19 cellular contexts compared by ENCODE assay signal in genomic region chr16:29714396-29714795, GRCh38. TPM values are rescaled to one million over a fixed set of nuclear protein-coding genes. Genes with fewer than 3 reads are reported as not detected.
"Had no signal": no experiment of that assay in that cellular context is flagged by ENCODE, and none has a peak within 500 bp of the region (broad histone marks: within the 10 kb centered on the region; RNA-seq: fewer than 3 reads in every experiment).

No MANE protein-coding gene starts in this region.

- H3K4me3 Mint-ChIP-seq: naive thymus-derived CD4-positive, alpha-beta T cell; nephron progenitor cell had no signal

- H3K27me3 ChIP-seq: dorsolateral prefrontal cortex, hepatocyte, tibial artery, upper lobe of left lung, uterus had no signal

- H3K9me3 Mint-ChIP-seq: naive thymus-derived CD4-positive, alpha-beta T cell had no signal

- H3K4me1 ChIP-seq: psoas muscle, tibial artery, uterus had no signal

- H3K4me3 ChIP-seq: dorsolateral prefrontal cortex, hepatocyte, psoas muscle, skin epidermis, tibial artery, upper lobe of left lung, uterus had no signal

- H3K27ac ChIP-seq: dorsolateral prefrontal cortex, hepatocyte, psoas muscle, skin epidermis, tibial artery, upper lobe of left lung, uterus had no signal

- H3K27ac Mint-ChIP-seq: naive thymus-derived CD4-positive, alpha-beta T cell; nephron progenitor cell had no signal

- ATAC-seq: left lobe of liver; naive thymus-derived CD4-positive, alpha-beta T cell; psoas muscle; sciatic nerve had no signal

- H3K36me3 ChIP-seq: tibial artery, upper lobe of left lung, uterus had no signal

- H3K79me2 ChIP-seq: hepatocyte had no signal

- H3K4me2 ChIP-seq: hepatocyte had no signal

- DNase-seq: cortex of kidney; dorsolateral prefrontal cortex; effector CD8-positive, alpha-beta T cell; foreskin melanocyte; head of caudate nucleus; mammary epithelial cell; naive thymus-derived CD4-positive, alpha-beta T cell; nephron progenitor cell; psoas muscle; stimulated activated CD4-positive, alpha-beta T cell treated with anti-CD3 and anti-CD28 coated beads, Interleukin-2, amount 100 ng/mL, for 24 hours; stimulated activated naive CD4-positive, alpha-beta T cell treated with Interleukin-2 at 50 U/mL for 16 hours; tibial artery; upper lobe of left lung; uterus had no signal

- H2AFZ ChIP-seq: hepatocyte had no signal

- H3K9me3 ChIP-seq: psoas muscle, tibial artery, upper lobe of left lung, uterus had no signal

- H3K36me3 Mint-ChIP-seq: naive thymus-derived CD4-positive, alpha-beta T cell had no signal

RNA-seq across cellular contexts. Expression of gene C16orf54, which starts 31.4 kb away (rescaled TPM):
- total RNA-seq: mammary epithelial cell, temporal lobe had no signal

RNA-seq across cellular contexts. Expression of gene SPN, which starts 51.3 kb away (rescaled TPM):
- total RNA-seq: mammary epithelial cell had no signal
